Comparison of ENCODE assay signal across 22 cellular contexts in the genomic region with DNA sequence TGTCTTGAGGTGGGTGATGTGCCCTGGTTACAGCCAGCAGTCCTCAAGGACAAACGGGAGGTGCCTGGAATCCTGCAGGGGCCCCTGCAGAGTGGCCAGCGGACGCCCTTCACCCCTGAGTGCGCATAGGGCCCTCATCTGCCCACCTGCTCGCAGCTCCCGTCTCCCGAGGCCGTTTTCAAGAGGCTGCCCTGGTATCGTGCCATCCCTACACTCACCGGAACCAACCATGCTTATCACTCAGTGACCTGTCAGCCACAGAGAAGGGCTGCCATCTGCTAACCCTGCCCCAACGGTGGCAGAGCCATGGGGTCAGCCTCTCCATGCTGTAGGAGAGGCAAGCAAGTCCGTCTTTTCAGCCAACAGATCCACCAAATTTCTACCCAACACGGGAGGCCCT.
A peak's percentile ranks its signal among the peaks of the same experiment; 100 is the strongest.
DNase-seq lines count a peak whose midpoint lies in the region; ATAC-seq and TF ChIP-seq lines count a peak whose summit lies in the region.
"Had no signal": no experiment of that assay in that cellular context is flagged by ENCODE, and none has a peak within 500 bp of the region (broad histone marks: within the 10 kb centered on the region; RNA-seq: fewer than 3 reads in every experiment).

No MANE protein-coding gene starts in this region.

- DNase-seq in NCI-H1092 (lab: John Stamatoyannopoulos, UW) (peak; percentile 58), neuronal stem cell (ENCODE audit: low spot score) (no peak), foreskin fibroblast (no peak), cortex of kidney (lab: John Stamatoyannopoulos, UW) (no peak), SKM-1 (lab: John Stamatoyannopoulos, UW; ENCODE audit: unreplicated experiment) (no peak)
- DNase-seq: activated CD8-positive, alpha-beta T cell treated with anti-CD3 and anti-CD28 coated beads, Interleukin-2, amount 10 ng/mL, durations not matched to agents 7 days and 5 days; activated naive CD4-positive, alpha-beta T cell treated with anti-CD3 and anti-CD28 coated beads, Interleukin-2, amount 50 U/mL, for 16 hours; activated T-cell treated with anti-CD3 and anti-CD28 coated beads, Interleukin-2, amount 50 U/mL, for 4 hours; CD4-positive, alpha-beta memory T cell; colonic mucosa; NCI-H2081; NCI-H524; nephron progenitor cell; SHP77 treated with DMSO at 0.1 percent for 48 hours; stimulated activated CD4-positive, alpha-beta T cell treated with anti-CD3 and anti-CD28 coated beads, Interleukin-4, amount 100 ng/mL, for 24 hours; T-helper 2 cell had no signal

- H4K8ac ChIP-seq in neuronal stem cell (ENCODE audit: low read depth, low read length): no peak overlapping the region

- H3K4me2 ChIP-seq in BLaER1: peak overlapping the region; percentile 96
- no peak overlapping the region for H3K4me2 ChIP-seq in neuronal stem cell (ENCODE audit: insufficient read depth, low read length, poor library complexity, severe bottlenecking)
- H3K4me2 ChIP-seq: smooth muscle cell had no signal

- peak overlapping the region; percentile 87 for H2AK5ac ChIP-seq in neuronal stem cell (ENCODE audit: low read depth, low read length)

- peaks cover 41% of the 10 kb centered on the region for H3K27me3 ChIP-seq in BLaER1
- no peaks in the 10 kb centered on the region for H3K27me3 ChIP-seq in neuronal stem cell (ENCODE audit: control insufficient read depth in 3 of 3, insufficient read depth in 3 of 3, low read depth in 1 of 3, low read length in 3 of 3)
- H3K27me3 ChIP-seq: ascending aorta, colonic mucosa had no signal

- H2BK120ac ChIP-seq in neuronal stem cell (ENCODE audit: low read depth, low read length): peak overlapping the region; percentile 68

- peak overlapping the region; percentile 5 for H4K91ac ChIP-seq in neuronal stem cell (ENCODE audit: low read depth, low read length, poor library complexity)

- H3K4ac ChIP-seq in neuronal stem cell (ENCODE audit: low read length): no peak overlapping the region

- peak overlapping the region; percentile 78 for H3K14ac ChIP-seq in neuronal stem cell (ENCODE audit: low read length)

- H3K23ac ChIP-seq in neuronal stem cell (ENCODE audit: low read depth, low read length, poor library complexity): peak overlapping the region; percentile 22

- H3K4me1 ChIP-seq in BLaER1 (peaks cover 100% of the 10 kb centered on the region), neuronal stem cell (ENCODE audit: control insufficient read depth in 2 of 2, insufficient read depth in 1 of 2, low read depth in 1 of 2, low read length in 2 of 2) (peaks cover 0 to 30% of the 10 kb centered on the region in 2 donors)

- H3K9ac ChIP-seq in BLaER1 (peak overlapping the region; percentile 43), neuronal stem cell (ENCODE audit: low read depth, low read length, poor library complexity) (peak overlapping the region; percentile 76)

- peaks cover 26% of the 10 kb centered on the region for H3K79me1 ChIP-seq in neuronal stem cell (ENCODE audit: low read depth, low read length)

- no CpG with 5 or more reads among the region's 13 CpGs for WGBS in neuronal stem cell (ENCODE audit: extremely low coverage in 2 of 2, insufficient read length in 2 of 2, insufficient replicate concordance in 1 of 2), 2 donors

- no peak overlapping the region for H2BK15ac ChIP-seq in neuronal stem cell (ENCODE audit: low read length)

- H3K27ac ChIP-seq in BLaER1: peak overlapping the region; percentile 21; the same call in 1 of the 2 replicates
- H3K27ac ChIP-seq in cingulate gyrus (ENCODE audit: low read depth, low read length): peak overlapping the region; percentile 93
- H3K27ac ChIP-seq in neuronal stem cell (replicated peaks; ENCODE audit: low read length): peak overlapping the region; percentile 47
- H3K27ac ChIP-seq: ascending aorta, colonic mucosa, prostate gland had no signal

- no peaks in the 10 kb centered on the region for H3K9me3 ChIP-seq in BLaER1
- H3K9me3 ChIP-seq in neuronal stem cell (replicated peaks in 1 of 2; ENCODE audit: control insufficient read depth in 2 of 2, insufficient read depth in 1 of 2, low read depth in 1 of 2, low read length in 2 of 2): no peaks in the 10 kb centered on the region
- H3K9me3 ChIP-seq: ascending aorta, colonic mucosa, prostate gland had no signal

- H2BK5ac ChIP-seq in neuronal stem cell (ENCODE audit: low read length): peak overlapping the region; percentile 62

- no peak for ATAC-seq in GM18867 (IDR thresholded peaks at IDR 0.05; ENCODE audit: unreplicated experiment)
- ATAC-seq: activated CD8-positive, alpha-beta T cell treated with anti-CD3 and anti-CD28 coated beads, Interleukin-2, amount 10 ng/mL, durations not matched to agents 7 days and 5 days; activated T-cell treated with anti-CD3 and anti-CD28 coated beads, Interleukin-2, amount 50 U/mL, for 4 hours had no signal

- H3K36me3 ChIP-seq in BLaER1: peaks cover 6% of the 10 kb centered on the region; the same call in 1 of the 2 replicates
- peaks cover 9 to 20% of the 10 kb centered on the region in 2 donors for H3K36me3 ChIP-seq in neuronal stem cell (replicated peaks in 1 of 2; ENCODE audit: control insufficient read depth in 2 of 2, insufficient read depth in 2 of 2, low read length in 2 of 2)
- H3K36me3 ChIP-seq: prostate gland had no signal

- no peak overlapping the region for H2AFZ ChIP-seq in neuronal stem cell (ENCODE audit: low read length)

- H2BK12ac ChIP-seq in neuronal stem cell (ENCODE audit: low read length): no peak overlapping the region

- no peak for TF ChIP-seq CTCF in foreskin fibroblast (IDR thresholded peaks at IDR 0.05; ENCODE audit: low read depth, low read length)

- peak overlapping the region; percentile 86 for H3K18ac ChIP-seq in neuronal stem cell (ENCODE audit: low read length)

- peak overlapping the region; percentile 15; the same call in 1 of the 2 replicates for H3K4me3 ChIP-seq in BLaER1
- H3K4me3 ChIP-seq in neuronal stem cell (ENCODE audit: low read length in 2 of 2): no peak overlapping the region
- H3K4me3 ChIP-seq in foreskin fibroblast (ENCODE audit: low read depth in 1 of 2, low read length in 2 of 2): no peak overlapping the region
- H3K4me3 ChIP-seq: ascending aorta, colonic mucosa, prostate gland, smooth muscle cell had no signal

- peaks cover 100% of the 10 kb centered on the region for H4K20me1 ChIP-seq in BLaER1

Comparison
In these comparisons a context has a peak if more than half of its experiments do, and no peak if none do; other contexts are left out.
1. H3K27ac ChIP-seq: peak in every context shown above with its lines; median percentile 93 in cingulate gyrus; 47 in neuronal stem cell; 21 in BLaER1.